23 cellular contexts compared by ENCODE assay signal in genomic region chr1:42691157-42691498, GRCh38. TPM values are rescaled to one million over a fixed set of nuclear protein-coding genes. Genes with fewer than 3 reads are reported as not detected.
DNase-seq lines count a peak whose midpoint lies in the region; ATAC-seq, FAIRE-seq and TF ChIP-seq lines count a peak whose summit lies in the region.
"Had no signal": no experiment of that assay in that cellular context is flagged by ENCODE, and none has a peak within 500 bp of the region (broad histone marks: within the 10 kb centered on the region; RNA-seq: fewer than 3 reads in every experiment).

No MANE protein-coding gene starts in this region.

- peaks cover 91% of the 10 kb centered on the region for H3K4me1 Mint-ChIP-seq in CD8-positive, alpha-beta T cell (ENCODE audit: low read depth)
- peaks cover 71% of the 10 kb centered on the region for H3K4me1 Mint-ChIP-seq in activated T-helper 17 cell treated with anti-CD3 and anti-CD28 coated beads, Interleukin-2, amount 50 U/mL, for 72 hours
- peaks cover 30 to 92% (median 89%) of the 10 kb centered on the region in 4 donors for H3K4me1 Mint-ChIP-seq in naive thymus-derived CD8-positive, alpha-beta T cell
- H3K4me1 Mint-ChIP-seq in H9, result peaks cover 50 to 56% of the 10 kb centered on the region in 2 experiments

- H2BK5ac ChIP-seq in H9 (ENCODE audit: insufficient read length, low read length), result no peak overlapping the region

- H4K8ac ChIP-seq in H9 (replicated peaks; ENCODE audit: insufficient read length, low read depth, low read length), result no peak overlapping the region

- no peaks in the 10 kb centered on the region for H4K20me1 ChIP-seq in H9 (ENCODE audit: control insufficient read depth, insufficient read depth, insufficient read length)

- H3K36me3 Mint-ChIP-seq in CD8-positive, alpha-beta T cell, result peaks cover 60% of the 10 kb centered on the region
- H3K36me3 Mint-ChIP-seq in activated T-helper 17 cell treated with anti-CD3 and anti-CD28 coated beads, Interleukin-2, amount 50 U/mL, for 72 hours (ENCODE audit: low read depth), result peaks cover 100% of the 10 kb centered on the region
- peaks cover 0 to 62% (median 8%) of the 10 kb centered on the region in 3 donors for H3K36me3 Mint-ChIP-seq in naive thymus-derived CD8-positive, alpha-beta T cell
- peaks cover 23 to 59% (median 54%) of the 10 kb centered on the region in 3 experiments for H3K36me3 Mint-ChIP-seq in H9 (ENCODE audit: insufficient read depth in 1 of 3, low read depth in 3 of 3)

- H3K27me3 Mint-ChIP-seq in CD8-positive, alpha-beta T cell (ENCODE audit: low read depth), result no peaks in the 10 kb centered on the region
- H3K27me3 Mint-ChIP-seq in activated T-helper 17 cell treated with anti-CD3 and anti-CD28 coated beads, Interleukin-2, amount 50 U/mL, for 72 hours, result no peaks in the 10 kb centered on the region
- H3K27me3 Mint-ChIP-seq in naive thymus-derived CD8-positive, alpha-beta T cell, result no peaks in the 10 kb centered on the region
- H3K27me3 Mint-ChIP-seq in H9 (ENCODE audit: low read depth), result no peaks in the 10 kb centered on the region
- H3K27me3 Mint-ChIP-seq: activated CD4-positive, alpha-beta T cell treated with anti-CD3 and anti-CD28 coated beads, Interleukin-2, amount 10 ng/mL, durations not matched to agents 7 days and 5 days had no signal

- CTCF ChIA-PET in CD8-positive, alpha-beta T cell (lab: Charles Lee), result interaction anchor here (1.1 to 1.8 kb wide), 3 partner anchors 41 to 113 kb away, joined by 3 to 6 read pairs (median 3); no protein-coding TSS in a partner anchor

- no peak overlapping the region for H4K5ac ChIP-seq in H9 (ENCODE audit: insufficient read length, low read depth, low read length)

- H3K9me3 ChIP-seq in CD8-positive, alpha-beta T cell (ENCODE audit: low read length), result no peaks in the 10 kb centered on the region
- H3K9me3 ChIP-seq in H9 (ENCODE audit: control insufficient read depth, low read depth, low read length), result no peaks in the 10 kb centered on the region
- H3K9me3 ChIP-seq: mucosa of descending colon, tibial artery had no signal

- peaks cover 11% of the 10 kb centered on the region for H3K36me3 ChIP-seq in CD8-positive, alpha-beta T cell (ENCODE audit: insufficient read depth, low read length)

- TF ChIP-seq POLR2A in GM12892 (IDR thresholded peaks at IDR 0.05; ENCODE audit: low read depth, low read length), result no peak

- no peak overlapping the region for H2AK5ac ChIP-seq in H9 (ENCODE audit: insufficient read length, low read length)

- H3K27me3 ChIP-seq in CD8-positive, alpha-beta T cell (ENCODE audit: insufficient read depth, low read length), result no peaks in the 10 kb centered on the region
- no peaks in the 10 kb centered on the region for H3K27me3 ChIP-seq in H9 (ENCODE audit: insufficient read depth, low read length)
- H3K27me3 ChIP-seq: tibial artery had no signal

- H2AFZ ChIP-seq in H9 (ENCODE audit: low read length), result no peak overlapping the region
- H2AFZ ChIP-seq: GM23248 had no signal

- peaks cover 70% of the 10 kb centered on the region for H3K4me1 ChIP-seq in CD8-positive, alpha-beta T cell (ENCODE audit: insufficient read depth, low read length)
- H3K4me1 ChIP-seq in H9 (ENCODE audit: insufficient read depth, low read length), result no peaks in the 10 kb centered on the region

- no peak for ATAC-seq in CD8-positive, alpha-beta T cell
- ATAC-seq in activated T-helper 17 cell treated with anti-CD3 and anti-CD28 coated beads, Interleukin-2, amount 50 U/mL, for 72 hours (replicated peaks), result peak; percentile 55
- ATAC-seq in naive thymus-derived CD8-positive, alpha-beta T cell, result no peak

- no peaks in the 10 kb centered on the region for H3K23me2 ChIP-seq in H9 (ENCODE audit: insufficient read length, low read depth, low read length, poor library complexity, severe bottlenecking)

- no peak overlapping the region for H2BK12ac ChIP-seq in H9 (ENCODE audit: insufficient read length, low read depth, low read length)

- no peak overlapping the region for H4K91ac ChIP-seq in H9 (ENCODE audit: insufficient read length, low read depth, low read length)

- H3K9me3 Mint-ChIP-seq in CD8-positive, alpha-beta T cell, result no peaks in the 10 kb centered on the region
- H3K9me3 Mint-ChIP-seq in activated T-helper 17 cell treated with anti-CD3 and anti-CD28 coated beads, Interleukin-2, amount 50 U/mL, for 72 hours, result no peaks in the 10 kb centered on the region
- no peaks in the 10 kb centered on the region for H3K9me3 Mint-ChIP-seq in naive thymus-derived CD8-positive, alpha-beta T cell
- H3K9me3 Mint-ChIP-seq in H9, result no peaks in the 10 kb centered on the region
- H3K9me3 Mint-ChIP-seq: activated CD4-positive, alpha-beta T cell treated with anti-CD3 and anti-CD28 coated beads, Interleukin-2, amount 10 ng/mL, durations not matched to agents 7 days and 5 days had no signal

- peak overlapping the region; percentile 27 for H3K27ac Mint-ChIP-seq in CD8-positive, alpha-beta T cell
- no peak overlapping the region for H3K27ac Mint-ChIP-seq in activated T-helper 17 cell treated with anti-CD3 and anti-CD28 coated beads, Interleukin-2, amount 50 U/mL, for 72 hours
- H3K27ac Mint-ChIP-seq in naive thymus-derived CD8-positive, alpha-beta T cell, result peak overlapping the region in 4 of 10 donors; percentile 54 to 63 (median 58)
- H3K27ac Mint-ChIP-seq in H9, result no peak overlapping the region

- H3K79me2 ChIP-seq in H9 (ENCODE audit: insufficient read depth, low read length), result peaks cover 74% of the 10 kb centered on the region

- no peak overlapping the region for H3T11ph ChIP-seq in H9 (ENCODE audit: low read length)

- intact Hi-C loops in CD8-positive, alpha-beta T cell (cut with DNase I, micrococcal nuclease), result loop anchor here in 1 of 2 experiments (2.0 kb wide), 2 partner anchors 112 to 376 kb away; no protein-coding TSS in a partner anchor

- H3K9ac ChIP-seq in H9 (ENCODE audit: extremely low read depth, insufficient read length, low read length), result no peak overlapping the region
- H3K9ac ChIP-seq: GM23248 had no signal

- H3K4ac ChIP-seq in H9 (ENCODE audit: low read depth, low read length), result no peak overlapping the region

- H3K56ac ChIP-seq in H9 (ENCODE audit: insufficient read length, low read depth, low read length), result no peak overlapping the region

- peaks cover 6% of the 10 kb centered on the region for H3K79me1 ChIP-seq in H9 (ENCODE audit: insufficient read depth, low read depth, low read length, poor library complexity, severe bottlenecking)

- POLR2A ChIA-PET in CD8-positive, alpha-beta T cell (lab: Charles Lee), result interaction anchor here (1.6 to 2.5 kb wide), 2 partner anchors 8 to 76 kb away, joined by 3 to 14 read pairs; partner anchors contain the start of genes C1orf50, P3H1 and YBX1
- POLR2A ChIA-PET in naive thymus-derived CD8-positive, alpha-beta T cell (lab: Charles Lee), result interaction anchor here (2.1 kb wide), 1 partner anchor 9 kb away, joined by 9 read pairs; the partner anchor contains the start of gene YBX1

- peak; percentile 66 for FAIRE-seq in GM12892 (lab: Jason Lieb, UNC)
- FAIRE-seq: HTR-8/SVneo had no signal

- H3K4me2 ChIP-seq in H9 (ENCODE audit: insufficient read depth, insufficient read length, low read length), result no peak overlapping the region

- H3K4me3 ChIP-seq in CD8-positive, alpha-beta T cell (ENCODE audit: low read depth, low read length), result no peak overlapping the region
- H3K4me3 ChIP-seq: GM23248, mucosa of descending colon, SK-N-MC, tibial artery had no signal

- no peak overlapping the region for H3K14ac ChIP-seq in H9 (ENCODE audit: insufficient read depth, low read length)

- H3K23ac ChIP-seq in H9 (ENCODE audit: insufficient read length, low read depth, low read length), result no peak overlapping the region

- H3K18ac ChIP-seq in H9 (ENCODE audit: insufficient read length, low read depth, low read length), result no peak overlapping the region

- no peak overlapping the region for H2BK15ac ChIP-seq in H9 (ENCODE audit: low read depth, low read length)

- H2BK20ac ChIP-seq in H9 (ENCODE audit: low read depth, low read length, poor library complexity, severe bottlenecking), result no peak overlapping the region

- H3K27ac ChIP-seq in CD8-positive, alpha-beta T cell (ENCODE audit: low read depth, low read length), result no peak overlapping the region
- H3K27ac ChIP-seq in H9 (ENCODE audit: insufficient read length, low read depth, low read length), result no peak overlapping the region
- H3K27ac ChIP-seq: GM23248, SK-N-MC, tibial artery had no signal

- H3K4me3 Mint-ChIP-seq in CD8-positive, alpha-beta T cell, result no peak overlapping the region
- peak overlapping the region; percentile 89 for H3K4me3 Mint-ChIP-seq in activated T-helper 17 cell treated with anti-CD3 and anti-CD28 coated beads, Interleukin-2, amount 50 U/mL, for 72 hours
- H3K4me3 Mint-ChIP-seq in naive thymus-derived CD8-positive, alpha-beta T cell, result peak overlapping the region in 7 of 10 donors; percentile 1 to 37 (median 11)
- no peak overlapping the region for H3K4me3 Mint-ChIP-seq in H9
- H3K4me3 Mint-ChIP-seq: activated CD4-positive, alpha-beta T cell treated with anti-CD3 and anti-CD28 coated beads, Interleukin-2, amount 10 ng/mL, durations not matched to agents 7 days and 5 days had no signal

- TF ChIP-seq CTCF in CD8-positive, alpha-beta T cell (IDR thresholded peaks at IDR 0.05), result no peak
- no peak for TF ChIP-seq CTCF in H9 (conservative IDR thresholded peaks at IDR 0.05)

- DNase-seq in CD8-positive, alpha-beta T cell, result no peak
- DNase-seq in GM12892 (ENCODE audit: insufficient read length) (no peak), NCI-H748 treated with DMSO at 0.1 percent for 48 hours (lab: John Stamatoyannopoulos, UW) (no peak), NCI-H446 treated with DMSO at 0.1 percent for 48 hours (lab: John Stamatoyannopoulos, UW) (no peak), H9 (no peak), NCI-H2081 (lab: John Stamatoyannopoulos, UW) (no peak)
- DNase-seq in naive thymus-derived CD8-positive, alpha-beta T cell, result no peak
- DNase-seq: activated CD4-positive, alpha-beta T cell treated with anti-CD3 and anti-CD28 coated beads, Interleukin-2, amount 10 ng/mL, durations not matched to agents 7 days and 5 days; aorta; foreskin fibroblast; NCI-H1694 treated with DMSO at 0.1 percent for 48 hours; NCI-H446; PC-3; stimulated activated CD4-positive, alpha-beta T cell treated with anti-CD3 and anti-CD28 coated beads, Interleukin-4, amount 100 ng/mL, for 24 hours; tibial artery had no signal

- H2BK120ac ChIP-seq in H9 (ENCODE audit: low read depth, low read length, poor library complexity, severe bottlenecking), result no peak overlapping the region

- no CpG with 5 or more reads among the region's 4 CpGs for WGBS in H9 (ENCODE audit: extremely low coverage, insufficient read length, low lambda C conversion rate)

RNA-seq across cellular contexts. Expression of gene YBX1, which starts 8.9 kb away (rescaled TPM):
- 100 to 1,000 TPM; 440 to 450 TPM for total RNA-seq in CD8-positive, alpha-beta T cell
- 1,144 TPM for polyA plus RNA-seq in GM12892 (2012; ENCODE audit: missing spikeins)
- 100 to 1,000 TPM; 501 to 981 TPM for total RNA-seq in activated T-helper 17 cell treated with anti-CD3 and anti-CD28 coated beads, Interleukin-2, amount 50 U/mL, for 72 hours
- total RNA-seq in naive thymus-derived CD8-positive, alpha-beta T cell, result 100 to 1,000 TPM; 308 to 319 TPM
- 10 to 100 TPM; 80.5 to 89.2 (median 83.0) TPM for polyA plus RNA-seq in naive thymus-derived CD8-positive, alpha-beta T cell
- total RNA-seq in H9 (2021), result 1,019 and 1,029 TPM in 2 replicates

RNA-seq across cellular contexts. Expression of gene PPIH, which starts 32.9 kb away (rescaled TPM):
- 10 to 100 TPM; 31.0 to 33.2 TPM for total RNA-seq in CD8-positive, alpha-beta T cell
- polyA plus RNA-seq in GM12892 (2012; ENCODE audit: missing spikeins), result 79.5 TPM
- 100 to 1,000 TPM in 1 of 2 donors, 10 to 100 TPM in 1; 58.3 to 101 TPM for total RNA-seq in activated T-helper 17 cell treated with anti-CD3 and anti-CD28 coated beads, Interleukin-2, amount 50 U/mL, for 72 hours
- total RNA-seq in naive thymus-derived CD8-positive, alpha-beta T cell, result 10 to 100 TPM; 46.3 to 49.4 TPM
- 100 to 1,000 TPM in 1 of 3 donors, 10 to 100 TPM in 2; 82.3 to 100 (median 85.0) TPM for polyA plus RNA-seq in naive thymus-derived CD8-positive, alpha-beta T cell
- total RNA-seq in H9 (2021), result 87.5 and 89.3 TPM in 2 replicates

RNA-seq across cellular contexts. Expression of gene CLDN19, which starts 48.9 kb away (rescaled TPM):
- not detected for total RNA-seq in CD8-positive, alpha-beta T cell
- polyA plus RNA-seq in GM12892 (2012; ENCODE audit: missing spikeins), result not detected
- total RNA-seq in activated T-helper 17 cell treated with anti-CD3 and anti-CD28 coated beads, Interleukin-2, amount 50 U/mL, for 72 hours, result not detected
- total RNA-seq in naive thymus-derived CD8-positive, alpha-beta T cell, result not detected
- polyA plus RNA-seq in naive thymus-derived CD8-positive, alpha-beta T cell, result not detected
- 11.1 and 12.5 TPM in 2 replicates for total RNA-seq in H9 (2021)
- total RNA-seq: activated CD4-positive, alpha-beta T cell treated with anti-CD3 and anti-CD28 coated beads, Interleukin-2, amount 10 ng/mL, durations not matched to agents 7 days and 5 days; GM23248; M059J; osteocyte; PC-3 had no signal
- polyA plus RNA-seq: aorta, BJ, GM23248 had no signal

Comparison
In these comparisons a context has a peak if more than half of its experiments do, and no peak if none do; other contexts are left out.
1. H3K4me3 Mint-ChIP-seq: peak in activated T-helper 17 cell treated with anti-CD3 and anti-CD28 coated beads, Interleukin-2, amount 50 U/mL, for 72 hours (single experiment) and naive thymus-derived CD8-positive, alpha-beta T cell (7 of 10); none in CD8-positive, alpha-beta T cell (single experiment) and H9 (0 of 2).
2. RNA of gene CLDN19, which starts 48.9 kb away (total RNA-seq): 11.1 to 12.5 TPM in H9; not detected in CD8-positive, alpha-beta T cell, not detected in activated T-helper 17 cell treated with anti-CD3 and anti-CD28 coated beads, Interleukin-2, amount 50 U/mL, for 72 hours and not detected in naive thymus-derived CD8-positive, alpha-beta T cell; every median in the first group is over 10 times any median in the second.